ENCODE assay signal across 8 cellular contexts in genomic region chr18:52427521-52428175, GRCh38.
"Had no signal": no experiment of that assay in that cellular context is flagged by ENCODE, and none has a peak within 500 bp of the region (broad histone marks: within the 10 kb centered on the region; RNA-seq: fewer than 3 reads in every experiment).

No MANE protein-coding gene starts in this region.

- DNase-seq: GM23248, GOT3, H7, H9, HCEC 1CT, HFFc6 had no signal

- H3K4me3 ChIP-seq: GM23248, GM23338, HAP-1 had no signal

- H3K9me3 ChIP-seq: HAP-1 had no signal

- H3K9ac ChIP-seq: GM23248 had no signal

- H3K4me1 ChIP-seq: HAP-1 had no signal

- H3K36me3 ChIP-seq: HAP-1 had no signal

- H3K27ac ChIP-seq: GM23248 had no signal
